28 cellular contexts compared by ENCODE assay signal in the genomic region with DNA sequence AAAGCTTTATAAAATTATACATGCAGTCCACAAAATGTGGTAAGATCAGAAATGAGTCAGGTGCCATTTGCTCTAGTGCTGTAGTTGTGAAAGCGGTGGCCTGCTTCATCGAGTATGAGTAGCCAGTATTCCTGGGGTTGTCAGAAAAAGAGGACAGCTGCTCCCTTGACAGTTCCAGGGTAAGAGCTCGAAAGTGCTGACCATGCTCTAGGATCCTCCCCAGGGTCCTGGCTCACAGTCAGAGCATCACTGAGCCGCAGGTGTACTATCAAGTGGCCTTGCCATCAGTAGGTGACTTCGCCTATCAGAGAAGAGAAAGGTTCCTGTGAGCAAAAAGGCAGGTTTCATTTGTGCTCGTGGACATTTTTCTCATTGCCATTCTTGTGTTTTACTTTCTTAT. TPM values are rescaled to one million over a fixed set of nuclear protein-coding genes. Genes with fewer than 3 reads are reported as not detected.
DNase-seq lines count a peak whose midpoint lies in the region; ATAC-seq and TF ChIP-seq lines count a peak whose summit lies in the region.
"Had no signal": no experiment of that assay in that cellular context is flagged by ENCODE, and none has a peak within 500 bp of the region (broad histone marks: within the 10 kb centered on the region; RNA-seq: fewer than 3 reads in every experiment).

No MANE protein-coding gene starts in this region.

- DNase-seq in NCI-H1105 (lab: John Stamatoyannopoulos, UW) (peak; percentile 28), NCI-H69 (lab: John Stamatoyannopoulos, UW) (peak; percentile 79), epithelial cell of esophagus (ENCODE audit: low read depth) (peak; percentile 24), stomach (no peak)
- DNase-seq: activated CD4-positive, alpha-beta T cell treated with anti-CD3 and anti-CD28 coated beads, Interleukin-2, amount 50 U/mL, for 4 hours; activated CD8-positive, alpha-beta memory T cell treated with anti-CD3 and anti-CD28 coated beads, Interleukin-2, amount 50 U/mL, for 4 hours; CD4-positive, alpha-beta T cell; effector CD8-positive, alpha-beta T cell; GM23248; lower lobe of right lung; NCI-H1436; NCI-H82; nephron progenitor cell; OCI-M1; Right ventricle myocardium superior; stimulated activated CD4-positive, alpha-beta T cell treated with anti-CD3 and anti-CD28 coated beads, Interleukin-15, amount 100 ng/mL, for 24 hours; stimulated activated naive CD8-positive, alpha-beta T cell treated with anti-CD3 and anti-CD28 coated beads, Interleukin-15, Interleukin-2, amounts not matched to agents 100 U/mL and 50 U/mL, for 24 hours; SW 1271; T1000 had no signal

- intact Hi-C loops in stomach (cut with DNase I; ENCODE audit: low total_unique reads), result no loop called here

- no peaks in the 10 kb centered on the region for H3K9me3 ChIP-seq in stomach
- H3K9me3 ChIP-seq: lower lobe of right lung, tibial nerve had no signal

- WGBS in stomach, 5 donors, result 66 to 81% (median 74%) methylated on average over 6 of the region's 6 CpGs

- TF ChIP-seq CTCF in epithelial cell of esophagus (IDR thresholded peaks at IDR 0.05; ENCODE audit: insufficient read depth, low read depth, low read length, missing control alignments) (no peak), stomach (IDR thresholded peaks at IDR 0.05) (no peak)

- H3K27ac ChIP-seq in stomach, result peak overlapping the region in 4 of 5 donors; percentile 18 to 80 (median 36)
- H3K27ac ChIP-seq: GM23248, lower lobe of right lung, tibial nerve had no signal

- H3K27me3 ChIP-seq in stomach, result no peaks in the 10 kb centered on the region
- H3K27me3 ChIP-seq: tibial nerve had no signal

- no peak for ATAC-seq in HG03442 (IDR thresholded peaks at IDR 0.05; ENCODE audit: unreplicated experiment)
- no peak for ATAC-seq in HG03159 (IDR thresholded peaks at IDR 0.05; ENCODE audit: unreplicated experiment)
- ATAC-seq in GM21723 (IDR thresholded peaks at IDR 0.05; ENCODE audit: unreplicated experiment), result no peak
- ATAC-seq in HG02610 (IDR thresholded peaks at IDR 0.05; ENCODE audit: unreplicated experiment), result no peak
- ATAC-seq: activated naive CD4-positive, alpha-beta T cell treated with anti-CD3 and anti-CD28 coated beads, Interleukin-2, amount 50 U/mL, for 72 hours; activated T-helper 17 cell treated with anti-CD3 and anti-CD28 coated beads, Interleukin-2, amount 50 U/mL, for 72 hours; lower lobe of right lung; sciatic nerve; stimulated activated naive CD8-positive, alpha-beta T cell treated with anti-CD3 and anti-CD28 coated beads, Interleukin-15, Interleukin-2, amounts not matched to agents 100 U/mL and 50 U/mL, for 24 hours; WTC11 had no signal

- TF ChIP-seq EP300 in stomach (IDR thresholded peaks at IDR 0.05), result no peak

- H3K4me1 ChIP-seq in stomach, result peaks cover 5 to 96% (median 43%) of the 10 kb centered on the region in 4 donors

- no peak overlapping the region for H3K4me3 ChIP-seq in epithelial cell of esophagus (ENCODE audit: low read length)
- peak overlapping the region in 2 of 4 donors; percentile 42 to 49 for H3K4me3 ChIP-seq in stomach
- H3K4me3 ChIP-seq: GM23248, lower lobe of right lung, tibial nerve had no signal

- TF ChIP-seq POLR2A in stomach (IDR thresholded peaks at IDR 0.05), result no peak

- H3K36me3 ChIP-seq in stomach, result peaks cover 11 to 28% (median 21%) of the 10 kb centered on the region in 4 donors

RNA-seq across cellular contexts. Expression of a gene that starts 3.6 kb away (rescaled TPM):
- 100 to 1,000 TPM in 2 of 5 donors, 10 to 100 TPM in 3; 19.7 to 147 (median 90.0) TPM for total RNA-seq in stomach
- 10 to 100 TPM; 10.7 to 24.9 (median 21.7) TPM for polyA plus RNA-seq in stomach
